ENCODE assay signal across 29 cellular contexts in genomic region chr18:21408681-21409080, GRCh38.
"Had no signal": no experiment of that assay in that cellular context is flagged by ENCODE, and none has a peak within 500 bp of the region (broad histone marks: within the 10 kb centered on the region; RNA-seq: fewer than 3 reads in every experiment).

No MANE protein-coding gene starts in this region.

- ATAC-seq: natural killer cell; psoas muscle; right cardiac atrium; right lobe of liver; stimulated activated memory B cell treated with anti-CD40 and anti-IgM and Interleukin-4, amounts not matched to agents 10 μg/mL and 1 μg/mL and 100 μg/mL, for 72 hours; stimulated activated naive CD8-positive, alpha-beta T cell treated with anti-CD3 and anti-CD28 coated beads, Interleukin-15, amount 100 ng/mL, for 72 hours; stimulated activated naive CD8-positive, alpha-beta T cell treated with anti-CD3 and anti-CD28 coated beads, Interleukin-15, Interleukin-2, amounts not matched to agents 100 U/mL and 50 U/mL, for 24 hours had no signal

- H3K27ac ChIP-seq: neural progenitor cell, ovary, parathyroid adenoma, psoas muscle, right lobe of liver, sigmoid colon, skin epidermis, spleen, suprapubic skin, testis, tibial artery, transverse colon, upper lobe of left lung, vagina had no signal

- H3K27me3 ChIP-seq: neural progenitor cell, ovary, right lobe of liver, sigmoid colon, spleen, suprapubic skin, testis, tibial artery, transverse colon, upper lobe of left lung, vagina had no signal

- H3K36me3 ChIP-seq: ovary, right lobe of liver, sigmoid colon, spleen, suprapubic skin, transverse colon, upper lobe of left lung, vagina had no signal

- DNase-seq: natural killer cell; occipital lobe; ovary; posterior cingulate gyrus; psoas muscle; right cardiac atrium; right lobe of liver; sigmoid colon; spleen; stimulated activated CD4-positive, alpha-beta T cell treated with anti-CD3 and anti-CD28 coated beads, Interleukin-12 subunit alpha, Interleukin-12 subunit beta, amount 100 ng/mL, for 4 hours; stimulated activated CD4-positive, alpha-beta T cell treated with anti-CD3 and anti-CD28 coated beads, Interleukin-1b, Interleukin-23, amount 100 ng/mL, for 48 hours; stimulated activated CD4-positive, alpha-beta T cell treated with anti-CD3 and anti-CD28 coated beads, Interleukin-4, amount 100 ng/mL, for 1 hour; stimulated activated CD4-positive, alpha-beta T cell treated with anti-CD3 and anti-CD28 coated beads, Interleukin-4, amount 100 ng/mL, for 4 hours; stimulated activated CD8-positive, alpha-beta memory T cell treated with anti-CD3 and anti-CD28 coated beads, Interleukin-4, amount 100 ng/mL, for 48 hours; stimulated activated naive CD4-positive, alpha-beta T cell; stimulated activated naive CD8-positive, alpha-beta T cell treated with anti-CD3 and anti-CD28 coated beads, Interleukin-15, amount 100 ng/mL, for 72 hours; stimulated activated naive CD8-positive, alpha-beta T cell treated with anti-CD3 and anti-CD28 coated beads, Interleukin-15, Interleukin-2, amounts not matched to agents 100 U/mL and 50 U/mL, for 24 hours; substantia nigra; testis; tibial artery; transverse colon; upper lobe of left lung had no signal

- H3K9ac ChIP-seq: neural progenitor cell, parathyroid adenoma had no signal

- H3K79me2 ChIP-seq: parathyroid adenoma had no signal

- H3K4me1 ChIP-seq: psoas muscle, right lobe of liver, sigmoid colon, spleen, suprapubic skin, testis, tibial artery, transverse colon, upper lobe of left lung, vagina had no signal

- H3K4me3 ChIP-seq: neural progenitor cell, ovary, psoas muscle, right lobe of liver, sigmoid colon, skin epidermis, smooth muscle cell, spleen, suprapubic skin, testis, tibial artery, transverse colon, upper lobe of left lung, vagina had no signal

- H3K9me3 ChIP-seq: ovary, psoas muscle, right lobe of liver, sigmoid colon, spleen, suprapubic skin, testis, tibial artery, transverse colon, upper lobe of left lung, vagina had no signal

- H3K4me2 ChIP-seq: neural progenitor cell, smooth muscle cell had no signal

- H2AFZ ChIP-seq: neural progenitor cell, parathyroid adenoma had no signal
